18 cellular contexts compared by ENCODE assay signal in genomic region chr20:9306521-9306920, GRCh38.
A peak's percentile ranks its signal among the peaks of the same experiment; 100 is the strongest.
DNase-seq lines count a peak whose midpoint lies in the region; ATAC-seq and TF ChIP-seq lines count a peak whose summit lies in the region.
"Had no signal": no experiment of that assay in that cellular context is flagged by ENCODE, and none has a peak within 500 bp of the region (broad histone marks: within the 10 kb centered on the region; RNA-seq: fewer than 3 reads in every experiment).

No MANE protein-coding gene starts in this region.

- H3K27ac ChIP-seq in prostate gland (no peak overlapping the region), SJCRH30 (no peak overlapping the region)
- H3K27ac ChIP-seq: HL-60, sigmoid colon, testis had no signal

- peaks cover 0 to 4% of the 10 kb centered on the region in 2 donors for H3K36me3 Mint-ChIP-seq in activated naive CD4-positive, alpha-beta T cell treated with anti-CD3 and anti-CD28 coated beads, Interleukin-2, amount 50 U/mL, for 72 hours
- H3K36me3 Mint-ChIP-seq: activated CD4-positive, alpha-beta memory T cell treated with anti-CD3 and anti-CD28 coated beads for 36 hours; natural killer cell treated with Interleukin-12 subunit alpha and Interleukin-12 subunit beta and Interleukin-15 and Interleukin-18, amount 100 ng/mL, for 72 hours had no signal

- no peaks in the 10 kb centered on the region for H3K4me1 ChIP-seq in prostate gland (replicated peaks)
- peaks cover 10% of the 10 kb centered on the region for H3K4me1 ChIP-seq in SJCRH30

- no peak for TF ChIP-seq POLR2A in prostate gland (IDR thresholded peaks at IDR 0.05)

- H3K36me3 ChIP-seq in prostate gland (no peaks in the 10 kb centered on the region), SJCRH30 (no peaks in the 10 kb centered on the region)
- H3K36me3 ChIP-seq: sigmoid colon had no signal

- H3K9me3 Mint-ChIP-seq in activated naive CD4-positive, alpha-beta T cell treated with anti-CD3 and anti-CD28 coated beads, Interleukin-2, amount 50 U/mL, for 72 hours, result peaks cover 8% of the 10 kb centered on the region in 2 donors

- DNase-seq in GM03348 (ENCODE audit: low spot score) (peak; percentile 48), NCI-H69 (lab: John Stamatoyannopoulos, UW) (peak; percentile 25), dedifferentiated amniotic fluid mesenchymal stem cell (ENCODE audit: extremely low spot score) (peak; percentile 47), prostate gland (ENCODE audit: low spot score) (peak; percentile 64), cardiac septum (ENCODE audit: low spot score) (no peak), SJCRH30 (no peak)
- no peak for DNase-seq in activated naive CD4-positive, alpha-beta T cell treated with anti-CD3 and anti-CD28 coated beads, Interleukin-2, amount 50 U/mL, for 72 hours (ENCODE audit: low spot score in 2 of 2)
- DNase-seq: activated CD4-positive, alpha-beta memory T cell treated with anti-CD3 and anti-CD28 coated beads for 36 hours; activated naive CD4-positive, alpha-beta T cell; foreskin melanocyte; kidney glomerular epithelial cell; MM.1S; sigmoid colon; testis had no signal

- 58% methylated on average over 1 of the region's 1 CpG for WGBS in prostate gland

- no peak overlapping the region for H3K27ac Mint-ChIP-seq in activated naive CD4-positive, alpha-beta T cell treated with anti-CD3 and anti-CD28 coated beads, Interleukin-2, amount 50 U/mL, for 72 hours
- H3K27ac Mint-ChIP-seq: activated CD4-positive, alpha-beta memory T cell treated with anti-CD3 and anti-CD28 coated beads for 36 hours; natural killer cell treated with Interleukin-12 subunit alpha and Interleukin-12 subunit beta and Interleukin-15 and Interleukin-18, amount 100 ng/mL, for 72 hours had no signal

- no peak for TF ChIP-seq CTCF in prostate gland (IDR thresholded peaks at IDR 0.05)

- H3K4me3 ChIP-seq in prostate gland, result no peak overlapping the region
- H3K4me3 ChIP-seq in SJCRH30, result no peak overlapping the region
- H3K4me3 ChIP-seq: sigmoid colon, testis had no signal

- no peak for ATAC-seq in HG02763 (IDR thresholded peaks at IDR 0.05; ENCODE audit: unreplicated experiment)
- no peak for ATAC-seq in activated naive CD4-positive, alpha-beta T cell treated with anti-CD3 and anti-CD28 coated beads, Interleukin-2, amount 50 U/mL, for 72 hours
- ATAC-seq: natural killer cell treated with Interleukin-12 subunit alpha and Interleukin-12 subunit beta and Interleukin-15 and Interleukin-18, amount 100 ng/mL, for 72 hours; Panc1 had no signal

- H3K9me3 ChIP-seq in prostate gland, result no peaks in the 10 kb centered on the region
- H3K9me3 ChIP-seq in SJCRH30 (replicated peaks), result no peaks in the 10 kb centered on the region
- H3K9me3 ChIP-seq: sigmoid colon, testis had no signal

- intact Hi-C loops in prostate gland (cut with DNase I) (no loop called here), cardiac septum (cut with DNase I) (no loop called here)

- no peaks in the 10 kb centered on the region for H3K27me3 ChIP-seq in prostate gland (replicated peaks; ENCODE audit: insufficient read depth)
- H3K27me3 ChIP-seq in SJCRH30, result no peaks in the 10 kb centered on the region
- H3K27me3 ChIP-seq: sigmoid colon, testis had no signal

Comparison
In these comparisons a context has a peak if more than half of its experiments do, and no peak if none do; other contexts are left out.
1. DNase-seq: peak in GM03348 (single experiment), NCI-H69 (single experiment), dedifferentiated amniotic fluid mesenchymal stem cell (single experiment) and prostate gland (single experiment); none in cardiac septum (single experiment), SJCRH30 (0 of 2) and activated naive CD4-positive, alpha-beta T cell treated with anti-CD3 and anti-CD28 coated beads, Interleukin-2, amount 50 U/mL, for 72 hours (0 of 2).